Comparison of ENCODE assay signal across 1 cellular context in genomic region chr9:128685636-128686489, GRCh38.
A peak's percentile ranks its signal among the peaks of the same experiment; 100 is the strongest.
TF ChIP-seq lines count a peak whose summit lies in the region.

No MANE protein-coding gene starts in this region.

TF ChIP-seq in GM12878, 131 proteins besides CTCF, POLR2A, EP300 and RAD21 (continued from another document):
- peak; percentile 62 for TF ChIP-seq MLLT1 (IDR thresholded peaks at IDR 0.05)
- TF ChIP-seq RELA (IDR thresholded peaks at IDR 0.05; ENCODE audit: borderline replicate concordance, partially characterized antibody): no peak
- TF ChIP-seq TAF1 (IDR thresholded peaks at IDR 0.05; ENCODE audit: borderline replicate concordance, low read depth, low read length): no peak
- TF ChIP-seq EED (IDR thresholded peaks at IDR 0.05; ENCODE audit: low read depth): no peak
- no peak for TF ChIP-seq IRF5 (IDR thresholded peaks at IDR 0.05; ENCODE audit: borderline replicate concordance)
- TF ChIP-seq NR2C2 (IDR thresholded peaks at IDR 0.05; ENCODE audit: borderline replicate concordance, control insufficient read depth, insufficient read length, low read depth): no peak
- TF ChIP-seq TARDBP (IDR thresholded peaks at IDR 0.05; ENCODE audit: borderline replicate concordance): no peak
